Comparison of ENCODE assay signal across 8 cellular contexts in the genomic region with DNA sequence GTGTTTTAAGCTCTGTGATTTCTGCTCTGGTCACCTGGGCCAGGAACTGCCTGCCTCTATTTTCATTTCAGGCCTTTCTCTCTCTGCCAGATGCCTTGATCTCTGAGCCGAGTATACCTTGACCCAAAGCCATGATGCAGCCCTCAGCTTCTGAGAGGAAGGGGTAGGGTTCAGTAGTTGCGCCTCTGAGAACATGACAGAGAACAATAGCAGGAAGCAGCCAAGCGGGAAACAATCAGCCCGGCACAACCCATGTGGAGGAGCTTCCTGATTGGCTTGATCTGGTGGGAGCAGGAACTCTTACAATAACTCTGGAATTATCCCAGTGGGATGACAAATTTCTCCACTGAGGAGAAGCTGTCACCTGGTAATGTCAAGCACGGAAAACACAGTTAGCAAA.
DNase-seq lines count a peak whose midpoint lies in the region; ATAC-seq and TF ChIP-seq lines count a peak whose summit lies in the region.

No MANE protein-coding gene starts in this region.

- ATAC-seq in GM18907 (IDR thresholded peaks at IDR 0.05; ENCODE audit: unreplicated experiment) = peak; percentile 66
- peak; percentile 83 for ATAC-seq in HG02885 (IDR thresholded peaks at IDR 0.05; ENCODE audit: poor library complexity, unreplicated experiment)
- no peak for ATAC-seq in activated CD4-positive, CD25-positive, alpha-beta regulatory T cell treated with anti-CD3 and anti-CD28 coated beads, Interleukin-2, amount 50 U/mL, for 24 hours
- no peak for ATAC-seq in activated CD8-positive, alpha-beta T cell treated with anti-CD3 and anti-CD28 coated beads, Interleukin-2, amount 10 ng/mL, durations not matched to agents 7 days and 5 days

- H3K27ac Mint-ChIP-seq in neural progenitor cell = no peak overlapping the region
- H3K27ac Mint-ChIP-seq in activated CD8-positive, alpha-beta T cell treated with anti-CD3 and anti-CD28 coated beads, Interleukin-2, amount 10 ng/mL, durations not matched to agents 7 days and 5 days = no peak overlapping the region

- no peak overlapping the region for H3K4me3 ChIP-seq in neural progenitor cell

- peak overlapping the region; percentile 9 for H3K4me2 ChIP-seq in neural progenitor cell

- CTCF ChIA-PET in activated CD8-positive, alpha-beta T cell treated with anti-CD3 and anti-CD28 coated beads, Interleukin-2, amount 10 ng/mL, durations not matched to agents 7 days and 5 days (lab: Charles Lee) = interaction anchor here (0.7 to 2.2 kb wide), 12 partner anchors 14 to 258 kb away, joined by 3 to 9 read pairs (median 3); no protein-coding TSS in a partner anchor

- H3K27me3 Mint-ChIP-seq in neural progenitor cell (ENCODE audit: insufficient read depth, low read depth) = no peaks in the 10 kb centered on the region
- H3K27me3 Mint-ChIP-seq in activated CD8-positive, alpha-beta T cell treated with anti-CD3 and anti-CD28 coated beads, Interleukin-2, amount 10 ng/mL, durations not matched to agents 7 days and 5 days (ENCODE audit: low read depth) = peaks cover 4% of the 10 kb centered on the region

- no peaks in the 10 kb centered on the region for H3K36me3 ChIP-seq in neural progenitor cell

- peaks cover 11% of the 10 kb centered on the region for H3K4me1 ChIP-seq in neural progenitor cell

- TF ChIP-seq CTCF in neural progenitor cell (IDR thresholded peaks at IDR 0.05) = no peak

- no peak overlapping the region for H2AFZ ChIP-seq in neural progenitor cell (replicated peaks)

- H3K27ac ChIP-seq in cingulate gyrus (ENCODE audit: low read depth, low read length) = peak overlapping the region; percentile 62
- no peak overlapping the region for H3K27ac ChIP-seq in neural progenitor cell

- POLR2A ChIA-PET in activated CD8-positive, alpha-beta T cell treated with anti-CD3 and anti-CD28 coated beads, Interleukin-2, amount 10 ng/mL, durations not matched to agents 7 days and 5 days (lab: Charles Lee) = interaction anchor here (0.5 to 0.6 kb wide), 2 partner anchors 19 to 229 kb away, joined by 3 read pairs; no protein-coding TSS in a partner anchor

- H3F3A ChIP-seq in neural progenitor cell (ENCODE audit: low read depth) = no peaks in the 10 kb centered on the region

- no peak overlapping the region for H3K4me3 Mint-ChIP-seq in neural progenitor cell
- no peak overlapping the region for H3K4me3 Mint-ChIP-seq in activated CD8-positive, alpha-beta T cell treated with anti-CD3 and anti-CD28 coated beads, Interleukin-2, amount 10 ng/mL, durations not matched to agents 7 days and 5 days

- no peak overlapping the region for H3K9ac ChIP-seq in neural progenitor cell

- H3K9me3 ChIP-seq in neural progenitor cell (ENCODE audit: low read depth) = no peaks in the 10 kb centered on the region

- no peaks in the 10 kb centered on the region for H3K27me3 ChIP-seq in neural progenitor cell

- H3K9me3 Mint-ChIP-seq in neural progenitor cell = no peaks in the 10 kb centered on the region
- no peaks in the 10 kb centered on the region for H3K9me3 Mint-ChIP-seq in activated CD8-positive, alpha-beta T cell treated with anti-CD3 and anti-CD28 coated beads, Interleukin-2, amount 10 ng/mL, durations not matched to agents 7 days and 5 days (ENCODE audit: insufficient read depth)

- no peaks in the 10 kb centered on the region for H4K20me1 ChIP-seq in neural progenitor cell (ENCODE audit: low read depth)

- peak; percentile 15 for DNase-seq in neural progenitor cell (ENCODE audit: low spot score)
- no peak for DNase-seq in activated CD8-positive, alpha-beta T cell treated with anti-CD3 and anti-CD28 coated beads, Interleukin-2, amount 10 ng/mL, durations not matched to agents 7 days and 5 days
- DNase-seq in SW 1271 (lab: John Stamatoyannopoulos, UW) = no peak
- no peak for DNase-seq in NCI-H345 (lab: John Stamatoyannopoulos, UW)

- no peaks in the 10 kb centered on the region for H3K79me2 ChIP-seq in neural progenitor cell (ENCODE audit: low read depth)

- H3K4me1 Mint-ChIP-seq in neural progenitor cell = peaks cover 24% of the 10 kb centered on the region
- no peaks in the 10 kb centered on the region for H3K4me1 Mint-ChIP-seq in activated CD8-positive, alpha-beta T cell treated with anti-CD3 and anti-CD28 coated beads, Interleukin-2, amount 10 ng/mL, durations not matched to agents 7 days and 5 days (ENCODE audit: low read depth)

- no peaks in the 10 kb centered on the region for H3K36me3 Mint-ChIP-seq in neural progenitor cell
- no peaks in the 10 kb centered on the region for H3K36me3 Mint-ChIP-seq in activated CD8-positive, alpha-beta T cell treated with anti-CD3 and anti-CD28 coated beads, Interleukin-2, amount 10 ng/mL, durations not matched to agents 7 days and 5 days (ENCODE audit: low read depth)

Comparison
In these comparisons a context has a peak if more than half of its experiments do, and no peak if none do; other contexts are left out.
1. ATAC-seq: peak in GM18907 (single experiment) and HG02885 (single experiment); none in activated CD4-positive, CD25-positive, alpha-beta regulatory T cell treated with anti-CD3 and anti-CD28 coated beads, Interleukin-2, amount 50 U/mL, for 24 hours (0 of 2) and activated CD8-positive, alpha-beta T cell treated with anti-CD3 and anti-CD28 coated beads, Interleukin-2, amount 10 ng/mL, durations not matched to agents 7 days and 5 days (single experiment).